Comparison of ENCODE assay signal across 1 cellular context in genomic region chr4:41158274-41158673, GRCh38.
TF ChIP-seq lines count a peak whose summit lies in the region.

No MANE protein-coding gene starts in this region.

TF ChIP-seq in HCT116, 20 proteins besides CTCF, POLR2A, EP300 and RAD21:
- TF ChIP-seq SRF (IDR thresholded peaks at IDR 0.05; ENCODE audit: low read depth) = no peak
- no peak for TF ChIP-seq POLR2AphosphoS5 (IDR thresholded peaks at IDR 0.05; ENCODE audit: low read depth, low read length)
- no peak for TF ChIP-seq ZBTB33 (IDR thresholded peaks at IDR 0.05; ENCODE audit: extremely low read depth, insufficient replicate concordance, low read length)
- TF ChIP-seq ZFX (IDR thresholded peaks at IDR 0.05) = no peak
- TF ChIP-seq CBX3 (IDR thresholded peaks at IDR 0.05; ENCODE audit: low read depth) = no peak
- TF ChIP-seq SIN3A (IDR thresholded peaks at IDR 0.05; ENCODE audit: low read depth) = no peak
- TF ChIP-seq CEBPB (IDR thresholded peaks at IDR 0.05; ENCODE audit: low read depth) = no peak
- no peak for TF ChIP-seq ATF3 (IDR thresholded peaks at IDR 0.05)
- TF ChIP-seq YY1 (IDR thresholded peaks at IDR 0.05; ENCODE audit: extremely low read depth, insufficient replicate concordance, low read depth, low read length) = no peak
- TF ChIP-seq SP1 (IDR thresholded peaks at IDR 0.05; ENCODE audit: low read depth) = no peak
- TF ChIP-seq EGR1 (IDR thresholded peaks at IDR 0.05; ENCODE audit: low read depth) = no peak
- TF ChIP-seq JUND (IDR thresholded peaks at IDR 0.05) = no peak
- no peak for TF ChIP-seq EZH2 (IDR thresholded peaks at IDR 0.05)
- TF ChIP-seq REST (IDR thresholded peaks at IDR 0.05; ENCODE audit: low read depth) = no peak
- no peak for TF ChIP-seq EZH2phosphoT487 (IDR thresholded peaks at IDR 0.05; ENCODE audit: borderline replicate concordance)
- TF ChIP-seq ZNF274 (IDR thresholded peaks at IDR 0.05; ENCODE audit: low read depth, low read length) = no peak
- TF ChIP-seq MAX (IDR thresholded peaks at IDR 0.05) = no peak
- no peak for TF ChIP-seq ELF1 (IDR thresholded peaks at IDR 0.05; ENCODE audit: borderline replicate concordance, low read depth)
- no peak for TF ChIP-seq TCF7L2 (IDR thresholded peaks at IDR 0.05; ENCODE audit: borderline replicate concordance, extremely low read depth, insufficient read depth, insufficient read length)
- no peak for TF ChIP-seq FOSL1 (IDR thresholded peaks at IDR 0.05; ENCODE audit: low read depth)
